Comparison of ENCODE assay signal across 8 cellular contexts in the genomic region with DNA sequence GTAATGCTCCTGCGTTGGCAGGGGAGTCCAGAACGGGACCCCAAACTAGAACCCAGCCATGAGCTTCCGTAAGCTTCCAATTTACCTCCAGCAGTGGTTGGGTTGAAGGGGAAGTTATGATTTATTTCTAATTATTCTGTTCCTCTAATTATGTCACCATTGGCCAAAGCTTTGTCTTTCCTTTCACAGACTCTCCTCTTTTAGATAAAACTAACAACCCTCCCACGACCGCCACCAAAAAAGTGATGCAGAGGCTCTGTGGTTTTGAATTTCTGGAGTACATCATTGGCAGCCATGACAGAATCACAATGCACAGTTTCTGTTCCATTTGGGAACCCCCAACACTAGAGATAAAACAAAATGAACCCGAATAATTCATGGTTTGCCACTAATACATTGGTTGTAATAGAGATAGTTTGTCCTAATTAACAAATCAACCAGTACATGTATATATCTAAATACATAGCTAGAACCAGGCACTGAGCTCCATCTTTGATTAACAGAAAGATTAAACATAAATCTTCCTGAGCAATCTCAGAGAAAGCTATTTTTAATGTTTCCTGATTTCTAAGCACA.
A peak's percentile ranks its signal among the peaks of the same experiment; 100 is the strongest.
DNase-seq lines count a peak whose midpoint lies in the region; ATAC-seq, FAIRE-seq and TF ChIP-seq lines count a peak whose summit lies in the region.

No MANE protein-coding gene starts in this region.

- no peaks in the 10 kb centered on the region for H3K27me3 Mint-ChIP-seq in astrocyte (ENCODE audit: low read depth, unreplicated experiment)

- no peaks in the 10 kb centered on the region for H3K27me3 ChIP-seq in OCI-LY3 (ENCODE audit: low read depth, low read length)
- H3K27me3 ChIP-seq in astrocyte (ENCODE audit: insufficient read depth, low read length), result no peaks in the 10 kb centered on the region
- no peaks in the 10 kb centered on the region for H3K27me3 ChIP-seq in mesendoderm (ENCODE audit: insufficient read depth, low read length, poor library complexity)

- no CpG with 5 or more reads among the region's 6 CpGs for WGBS in mesendoderm (ENCODE audit: extremely low coverage, insufficient coverage, low lambda C conversion rate)

- no peak overlapping the region for H2BK5ac ChIP-seq in mesendoderm (ENCODE audit: low read length)

- H2AK5ac ChIP-seq in mesendoderm (ENCODE audit: low read length), result no peak overlapping the region

- peaks cover 18% of the 10 kb centered on the region for H3K36me3 ChIP-seq in OCI-LY3 (replicated peaks; ENCODE audit: low read depth, low read length)
- H3K36me3 ChIP-seq in astrocyte (ENCODE audit: insufficient read depth, low read length), result no peaks in the 10 kb centered on the region
- H3K36me3 ChIP-seq in mesendoderm (ENCODE audit: control insufficient read depth, insufficient read depth, low read length), result no peaks in the 10 kb centered on the region

- no peaks in the 10 kb centered on the region for H3K9me3 Mint-ChIP-seq in astrocyte (ENCODE audit: unreplicated experiment)

- peak overlapping the region; percentile 38 for H3K4ac ChIP-seq in mesendoderm (ENCODE audit: low read depth, low read length)

- H2AFZ ChIP-seq in OCI-LY3 (ENCODE audit: low read depth, low read length), result peak overlapping the region; percentile 66; the same call in 1 of the 2 replicates
- H2AFZ ChIP-seq in astrocyte (ENCODE audit: low read depth, low read length), result no peak overlapping the region

- H3K9me3 ChIP-seq in OCI-LY3 (ENCODE audit: insufficient read depth, low read length) (no peaks in the 10 kb centered on the region), astrocyte (ENCODE audit: insufficient read depth, low read depth, low read length) (no peaks in the 10 kb centered on the region)

- peak overlapping the region; percentile 99 for H3K27ac Mint-ChIP-seq in astrocyte (ENCODE audit: unreplicated experiment)

- H3K4me3 ChIP-seq in GM12864 (ENCODE audit: low read depth, low read length) (peak overlapping the region; percentile 78), OCI-LY3 (ENCODE audit: low read length) (peak overlapping the region; percentile 91), astrocyte (ENCODE audit: insufficient read depth, low read depth, low read length) (peak overlapping the region; percentile 43), mesendoderm (ENCODE audit: low read length) (no peak overlapping the region)

- H4K20me1 ChIP-seq in OCI-LY3 (ENCODE audit: insufficient read depth, low read length), result peaks cover 26% of the 10 kb centered on the region
- H4K20me1 ChIP-seq in astrocyte (ENCODE audit: insufficient read depth, low read length), result peaks cover 34% of the 10 kb centered on the region

- peaks cover 46% of the 10 kb centered on the region for H3K4me1 Mint-ChIP-seq in astrocyte (ENCODE audit: low read depth, unreplicated experiment)

- H3K56ac ChIP-seq in mesendoderm (ENCODE audit: low read length), result peak overlapping the region; percentile 92

- H4K5ac ChIP-seq in mesendoderm (ENCODE audit: low read length), result no peak overlapping the region

- TF ChIP-seq CTCF in GM12864 (IDR thresholded peaks at IDR 0.05; ENCODE audit: low read depth, low read length, missing control alignments) (no peak), OCI-LY3 (IDR thresholded peaks at IDR 0.05; ENCODE audit: low read depth, low read length) (no peak), astrocyte (IDR thresholded peaks at IDR 0.05; ENCODE audit: insufficient read depth, low read depth, low read length) (no peak)

- peak; percentile 66 for FAIRE-seq in astrocyte (lab: Jason Lieb, UNC)

- no peak overlapping the region for H2BK120ac ChIP-seq in mesendoderm (ENCODE audit: low read depth, low read length)

- no peak overlapping the region for H3K23ac ChIP-seq in mesendoderm (ENCODE audit: low read length)

- H4K8ac ChIP-seq in mesendoderm (ENCODE audit: low read depth, low read length), result no peak overlapping the region

- H3K4me1 ChIP-seq in OCI-LY3 (ENCODE audit: low read length) (peaks cover 40% of the 10 kb centered on the region), astrocyte (ENCODE audit: insufficient read depth, low read length) (peaks cover 54% of the 10 kb centered on the region), mesendoderm (ENCODE audit: control insufficient read depth, low read depth, low read length) (peaks cover 7% of the 10 kb centered on the region)

- H3K27ac ChIP-seq in OCI-LY3 (ENCODE audit: low read length) (peak overlapping the region; percentile 54), astrocyte (ENCODE audit: low read depth, low read length) (peak overlapping the region; percentile 98), mesendoderm (ENCODE audit: low read depth, low read length) (no peak overlapping the region)

- H3K18ac ChIP-seq in mesendoderm (ENCODE audit: low read length), result peak overlapping the region; percentile 5

- peak overlapping the region; percentile 75 for H2BK15ac ChIP-seq in mesendoderm (replicated peaks; ENCODE audit: low read depth)

- peaks cover 41% of the 10 kb centered on the region for H3K79me2 ChIP-seq in OCI-LY3 (ENCODE audit: low read length)
- peaks cover 40% of the 10 kb centered on the region for H3K79me2 ChIP-seq in astrocyte (ENCODE audit: insufficient read depth, low read length)
- H3K79me2 ChIP-seq in mesendoderm (ENCODE audit: control insufficient read depth, insufficient read depth, low read length), result peaks cover 3% of the 10 kb centered on the region

- DNase-seq in GM12864 (ENCODE audit: low read depth) (no peak), astrocyte (ENCODE audit: low read depth) (no peak), mesendoderm (no peak), superior temporal gyrus (ENCODE audit: extremely low spot score) (peak; percentile 55)

- H3K4me3 Mint-ChIP-seq in astrocyte (ENCODE audit: unreplicated experiment), result peak overlapping the region; percentile 87

- no peaks in the 10 kb centered on the region for H3K36me3 Mint-ChIP-seq in astrocyte (ENCODE audit: low read depth, unreplicated experiment)

- peak overlapping the region; percentile 87 for H3K9ac ChIP-seq in OCI-LY3 (ENCODE audit: low read length)
- peak overlapping the region; percentile 100 for H3K9ac ChIP-seq in astrocyte (ENCODE audit: low read length)
- peak overlapping the region; percentile 78 for H3K9ac ChIP-seq in mesendoderm (ENCODE audit: low read length)

- peaks cover 5% of the 10 kb centered on the region for H3K79me1 ChIP-seq in mesendoderm (ENCODE audit: low read length)

- H3K4me2 ChIP-seq in OCI-LY3 (ENCODE audit: low read length) (peak overlapping the region; percentile 99), astrocyte (ENCODE audit: low read length) (peak overlapping the region; percentile 70), mesendoderm (ENCODE audit: low read length) (peak overlapping the region; percentile 68)

- ATAC-seq in GM18517 (IDR thresholded peaks at IDR 0.05; ENCODE audit: unreplicated experiment) (no peak), GM18867 (IDR thresholded peaks at IDR 0.05; ENCODE audit: unreplicated experiment) (no peak), GM18520 (IDR thresholded peaks at IDR 0.05; ENCODE audit: unreplicated experiment) (no peak)
